In genomic region chr19:19062454-19063182, GRCh38 we compare ENCODE assay signal across 8 cellular contexts. TPM values are rescaled to one million over a fixed set of nuclear protein-coding genes. Genes with fewer than 3 reads are reported as not detected.
DNase-seq lines count a peak whose midpoint lies in the region; ATAC-seq, FAIRE-seq and TF ChIP-seq lines count a peak whose summit lies in the region.

No MANE protein-coding gene starts in this region.

- no peak overlapping the region for H4K5ac ChIP-seq in H1 (ENCODE audit: insufficient read length, low read depth, low read length)

- H2BK15ac ChIP-seq in H1 (ENCODE audit: low read length): no peak overlapping the region

- peaks cover 0 to 7% (median 5%) of the 10 kb centered on the region in 4 experiments; a peak in 5 of 7 replicates for H3K4me1 ChIP-seq in H1 (replicated peaks in 1 of 4; ENCODE audit: control insufficient read depth in 3 of 4, insufficient read depth in 4 of 4, low read length in 3 of 4)

- no peak overlapping the region for H3K23ac ChIP-seq in H1 (ENCODE audit: insufficient read length)

- POLR2A ChIA-PET in H1 (lab: Charles Lee; ENCODE audit: partially characterized antibody): interaction anchor here (0.6 to 5.1 kb wide), 16 partner anchors 8 to 141 kb away, joined by 3 to 31 read pairs (median 4); partner anchors contain the start of gene NR2C2AP

- peak overlapping the region; percentile 43; the same call in 1 of the 2 replicates for H3K27ac ChIP-seq in H1 (ENCODE audit: low read depth, low read length)

- TF ChIP-seq EP300 in H1 (IDR thresholded peaks at IDR 0.05; ENCODE audit: borderline replicate concordance in 1 of 2, low read depth in 2 of 2, low read length in 2 of 2): no peak

- no peak for TF ChIP-seq CTCF in H1 (IDR thresholded peaks at IDR 0.05; ENCODE audit: control extremely low read depth in 1 of 3, insufficient read depth in 1 of 3, low read depth in 1 of 3, low read length in 3 of 3)
- TF ChIP-seq CTCF in neural crest cell (conservative IDR thresholded peaks at IDR 0.05): no peak

- H3K36me3 ChIP-seq in H1 (ENCODE audit: control insufficient read depth in 2 of 4, insufficient read depth in 4 of 4, low read length in 3 of 4): peaks cover 0 to 6% (median 4%) of the 10 kb centered on the region in 4 experiments; a peak in 4 of 8 replicates

- CTCF ChIA-PET in H1 (lab: Charles Lee; ENCODE audit: partially characterized antibody): interaction anchor here (1.2 to 3.7 kb wide), 11 partner anchors 8 to 83 kb away, joined by 3 to 23 read pairs (median 3); no protein-coding TSS in a partner anchor

- H4K20me1 ChIP-seq in H1 (replicated peaks in 1 of 2; ENCODE audit: control insufficient read depth in 1 of 2, insufficient read depth in 2 of 2, low read length in 2 of 2): peaks cover 5 to 7% of the 10 kb centered on the region in 2 experiments

- peak overlapping the region; percentile 47; the same call in 1 of the 2 replicates for H2BK5ac ChIP-seq in H1 (ENCODE audit: low read depth, low read length)

- H3K27me3 ChIP-seq in H1 (replicated peaks in 1 of 4; ENCODE audit: control insufficient read depth in 3 of 4, extremely low read depth in 1 of 4, insufficient read depth in 3 of 4, low read length in 3 of 4): peaks cover 0 to 37% (median 29%) of the 10 kb centered on the region in 4 experiments; a peak in 6 of 7 replicates

- peaks cover 28% of the 10 kb centered on the region for H3K4me1 Mint-ChIP-seq in neural crest cell

- no peaks in the 10 kb centered on the region for H3K36me3 Mint-ChIP-seq in neural crest cell (ENCODE audit: low read depth)

- H2BK20ac ChIP-seq in H1 (ENCODE audit: low read length): no peak overlapping the region

- no peak for TF ChIP-seq POLR2A in H1 (IDR thresholded peaks at IDR 0.05; ENCODE audit: control extremely low read depth in 1 of 2, low read depth in 2 of 2, low read length in 2 of 2)

- no peak overlapping the region for H2BK12ac ChIP-seq in H1 (ENCODE audit: low read depth, low read length)

- no peak overlapping the region; the same call in 1 of the 2 replicates for H2AK5ac ChIP-seq in H1 (ENCODE audit: low read depth, low read length)

- 0 out of 2 replicates have a peak overlapping the region, but pooled peaks have one; percentile 90 for H2AFZ ChIP-seq in H1 (ENCODE audit: low read length)

- no peaks in the 10 kb centered on the region for H3K9me3 Mint-ChIP-seq in neural crest cell

- 92% methylated on average over 4 of the region's 4 CpGs; no CpG with 5 or more reads in 1 of the 2 experiments for WGBS in H1 (ENCODE audit: extremely low coverage in 1 of 2, insufficient coverage in 1 of 2, insufficient read length in 1 of 2, insufficient replicate concordance in 2 of 2, low coverage in 1 of 2, low lambda C conversion rate in 2 of 2, missing lambda C conversion rate in 1 of 2), 2 experiments

- no peak for ATAC-seq in GM21390 (IDR thresholded peaks at IDR 0.05; ENCODE audit: unreplicated experiment)

- H3K4ac ChIP-seq in H1 (replicated peaks; ENCODE audit: insufficient read length, low read depth, low read length): peak overlapping the region; percentile 9

- no peak overlapping the region for H4K91ac ChIP-seq in H1 (replicated peaks; ENCODE audit: insufficient read length, low read length)

- no peak for TF ChIP-seq RAD21 in H1 (IDR thresholded peaks at IDR 0.05 in 1 of 2, conservative IDR thresholded peaks at IDR 0.05 in 1 of 2; ENCODE audit: low read depth in 2 of 2, low read length in 2 of 2)

- no peak overlapping the region for H4K8ac ChIP-seq in H1 (ENCODE audit: extremely low read depth, insufficient read depth, low read length)

- no peaks in the 10 kb centered on the region for H3K79me1 ChIP-seq in H1 (ENCODE audit: low read depth, low read length)

- peak overlapping the region in 3 of 4 experiments; percentile 26 to 59 (median 58); a peak in 4 of 7 replicates for H3K9ac ChIP-seq in H1 (replicated peaks in 1 of 4; ENCODE audit: extremely low read depth in 1 of 4, low read depth in 3 of 4, low read length in 3 of 4)

- no peaks in the 10 kb centered on the region for H3K79me2 ChIP-seq in H1 (ENCODE audit: control insufficient read depth in 1 of 2, insufficient read depth in 2 of 2, low read length in 2 of 2)

- no peaks in the 10 kb centered on the region for H3K9me3 ChIP-seq in H1 (ENCODE audit: insufficient read depth in 2 of 2, low read depth in 1 of 2, low read length in 1 of 2)

- no peak overlapping the region for H3K56ac ChIP-seq in H1 (replicated peaks; ENCODE audit: insufficient read length, low read depth, low read length)

- no peak for FAIRE-seq in H1 (lab: Jason Lieb, UNC)

- H3K23me2 ChIP-seq in H1 (ENCODE audit: low read depth, low read length): peaks cover 6% of the 10 kb centered on the region

- no peak overlapping the region for H3K18ac ChIP-seq in H1 (ENCODE audit: extremely low read depth, low read length)

- peak overlapping the region; percentile 72 to 92 for H3K4me2 ChIP-seq in H1 (ENCODE audit: insufficient read depth in 1 of 2, low read depth in 2 of 2, low read length in 2 of 2)

- peak overlapping the region; percentile 90 for H3K4me3 Mint-ChIP-seq in neural crest cell

- no peak overlapping the region for H2BK120ac ChIP-seq in H1 (replicated peaks; ENCODE audit: low read depth, low read length)

- peaks cover 22% of the 10 kb centered on the region for H3K27me3 Mint-ChIP-seq in neural crest cell (ENCODE audit: low read depth)

- peak overlapping the region; percentile 40 to 67 (median 55); a peak in 5 of 8 replicates for H3K4me3 ChIP-seq in H1 (ENCODE audit: extremely low read depth in 1 of 4, insufficient read depth in 2 of 4, low read depth in 3 of 4, low read length in 4 of 4)

- H3K14ac ChIP-seq in H1 (ENCODE audit: insufficient read length): no peak overlapping the region

- peak; percentile 55 for DNase-seq in activated CD4-positive, alpha-beta T cell treated with anti-CD3 and anti-CD28 coated beads for 48 hours
- DNase-seq in activated CD4-positive, alpha-beta T cell treated with anti-CD3 and anti-CD28 coated beads, Interleukin-2, amount 50 U/mL, for 4 hours: no peak
- peak; percentile 17 for DNase-seq in RPMI8226
- no peak for DNase-seq in H1 (ENCODE audit: low read depth in 1 of 2, low spot score in 2 of 2)
- no peak for DNase-seq in neural crest cell (ENCODE audit: low read depth, low spot score)
- DNase-seq in SIG-M5 treated with dmso at 0.1 percent for 504 hours (lab: John Stamatoyannopoulos, UW; ENCODE audit: unreplicated experiment): no peak
- DNase-seq in NCI-H1436 (lab: John Stamatoyannopoulos, UW): no peak

- H3K27ac Mint-ChIP-seq in neural crest cell (ENCODE audit: unreplicated experiment): peak overlapping the region; percentile 86

TF ChIP-seq in H1, 55 proteins besides CTCF, POLR2A, EP300 and RAD21 (continues in another document):
- TF ChIP-seq HDAC2 (IDR thresholded peaks at IDR 0.05; ENCODE audit: borderline replicate concordance in 1 of 2, low read depth in 2 of 2, low read length in 2 of 2) (peak in 1 of 2 experiments; percentile 94; a peak in 1 of 4 replicates), SIX5 (IDR thresholded peaks at IDR 0.05; ENCODE audit: low read depth, low read length) (no peak), TAF1 (IDR thresholded peaks at IDR 0.05; ENCODE audit: low read depth, low read length) (no peak), TCF12 (IDR thresholded peaks at IDR 0.05; ENCODE audit: low read depth, low read length) (no peak), YY1 (IDR thresholded peaks at IDR 0.05; ENCODE audit: low read depth, low read length) (no peak), FOSL1 (IDR thresholded peaks at IDR 0.05; ENCODE audit: insufficient read depth, low read depth, low read length) (no peak), POU5F1 (IDR thresholded peaks at IDR 0.05; ENCODE audit: low read depth, low read length) (no peak), SUZ12 (IDR thresholded peaks at IDR 0.05; ENCODE audit: low read length) (no peak), JUND (IDR thresholded peaks at IDR 0.05; ENCODE audit: low read length) (no peak), KDM1A (IDR thresholded peaks at IDR 0.05; ENCODE audit: borderline replicate concordance, low read length) (peak; percentile 96)

RNA-seq across cellular contexts. Expression of gene SLC25A42, which starts 1.2 kb away (rescaled TPM):
- 4.1 and 6.2 TPM in 2 replicates for total RNA-seq in H1 (2021; fragmentation: NEBNext Ultra II Directional; extraction: Animal tissue kit (Norgen Biotek cat#: 25700))
- polyA plus RNA-seq in H1 (2011; rRNA removed): 5.9 and 10.5 TPM in 2 replicates
- polyA plus RNA-seq in H1 (2011; cell fraction: cytosol; rRNA removed): 8.0 TPM
- polyA plus RNA-seq in H1 (2011; cell fraction: nucleus; rRNA removed): 23.0 TPM
- 5.2 to 8.6 TPM (median 7.7 TPM) in 4 replicates for polyA plus RNA-seq in H1 (2012, experiment 1 of 2)
- polyA plus RNA-seq in H1 (2012, experiment 2 of 2): 7.8 TPM
- 5.2 TPM for polyA plus RNA-seq in H1 (2013, experiment 1 of 2)
- 4.3 TPM for polyA plus RNA-seq in H1 (2013, experiment 2 of 2)
- polyA minus RNA-seq in H1 (2011; rRNA and poly(A)+ RNA removed): 3.4 and 6.9 TPM in 2 replicates
- polyA minus RNA-seq in H1 (2011; cell fraction: cytosol; rRNA and poly(A)+ RNA removed): 3.6 TPM
- polyA minus RNA-seq in H1 (2011; cell fraction: nucleus; rRNA and poly(A)+ RNA removed): 5.3 TPM
- 10.5 and 11.1 TPM in 2 replicates for total RNA-seq in neural crest cell

RNA-seq across cellular contexts. Expression of gene ARMC6, which starts 29.2 kb away (rescaled TPM):
- total RNA-seq in H1 (2021; fragmentation: NEBNext Ultra II Directional; extraction: Animal tissue kit (Norgen Biotek cat#: 25700)): 68.3 and 73.7 TPM in 2 replicates
- 67.1 and 87.0 TPM in 2 replicates for polyA plus RNA-seq in H1 (2011; rRNA removed)
- polyA plus RNA-seq in H1 (2011; cell fraction: cytosol; rRNA removed): 81.6 TPM
- polyA plus RNA-seq in H1 (2011; cell fraction: nucleus; rRNA removed): 85.0 TPM
- polyA plus RNA-seq in H1 (2012, experiment 1 of 2): 64.7 to 67.4 TPM (median 66.0 TPM) in 4 replicates
- polyA plus RNA-seq in H1 (2012, experiment 2 of 2): 71.8 TPM
- polyA plus RNA-seq in H1 (2013, experiment 1 of 2): 29.2 TPM
- polyA plus RNA-seq in H1 (2013, experiment 2 of 2): 30.1 TPM
- 70.4 and 79.2 TPM in 2 replicates for polyA minus RNA-seq in H1 (2011; rRNA and poly(A)+ RNA removed)
- 56.6 TPM for polyA minus RNA-seq in H1 (2011; cell fraction: cytosol; rRNA and poly(A)+ RNA removed)
- polyA minus RNA-seq in H1 (2011; cell fraction: nucleus; rRNA and poly(A)+ RNA removed): 44.6 TPM
- total RNA-seq in neural crest cell: 52.5 and 57.9 TPM in 2 replicates

RNA-seq across cellular contexts. Expression of gene SUGP2, which starts 29.3 kb away (rescaled TPM):
- 106 and 114 TPM in 2 replicates for total RNA-seq in H1 (2021; fragmentation: NEBNext Ultra II Directional; extraction: Animal tissue kit (Norgen Biotek cat#: 25700))
- polyA plus RNA-seq in H1 (2011; rRNA removed): 57.7 and 76.6 TPM in 2 replicates
- polyA plus RNA-seq in H1 (2011; cell fraction: cytosol; rRNA removed): 111 TPM
- 292 TPM for polyA plus RNA-seq in H1 (2011; cell fraction: nucleus; rRNA removed)
- polyA plus RNA-seq in H1 (2012, experiment 1 of 2): 78.9 to 101 TPM (median 93.9 TPM) in 4 replicates
- polyA plus RNA-seq in H1 (2012, experiment 2 of 2): 16.4 TPM
- 104 TPM for polyA plus RNA-seq in H1 (2013, experiment 1 of 2)
- 87.0 TPM for polyA plus RNA-seq in H1 (2013, experiment 2 of 2)
- polyA minus RNA-seq in H1 (2011; rRNA and poly(A)+ RNA removed): 45.0 and 55.2 TPM in 2 replicates
- polyA minus RNA-seq in H1 (2011; cell fraction: cytosol; rRNA and poly(A)+ RNA removed): 33.8 TPM
- 74.1 TPM for polyA minus RNA-seq in H1 (2011; cell fraction: nucleus; rRNA and poly(A)+ RNA removed)
- total RNA-seq in neural crest cell: 149 and 160 TPM in 2 replicates

Comparison
In these comparisons a context has a peak if more than half of its experiments do, and no peak if none do; other contexts are left out.
1. DNase-seq: peak in activated CD4-positive, alpha-beta T cell treated with anti-CD3 and anti-CD28 coated beads for 48 hours (single experiment) and RPMI8226 (single experiment); none in activated CD4-positive, alpha-beta T cell treated with anti-CD3 and anti-CD28 coated beads, Interleukin-2, amount 50 U/mL, for 4 hours (0 of 2), H1 (0 of 2), neural crest cell (single experiment), SIG-M5 treated with dmso at 0.1 percent for 504 hours (single experiment) and NCI-H1436 (single experiment).